ENCODE assay signal across 12 cellular contexts in the genomic region with DNA sequence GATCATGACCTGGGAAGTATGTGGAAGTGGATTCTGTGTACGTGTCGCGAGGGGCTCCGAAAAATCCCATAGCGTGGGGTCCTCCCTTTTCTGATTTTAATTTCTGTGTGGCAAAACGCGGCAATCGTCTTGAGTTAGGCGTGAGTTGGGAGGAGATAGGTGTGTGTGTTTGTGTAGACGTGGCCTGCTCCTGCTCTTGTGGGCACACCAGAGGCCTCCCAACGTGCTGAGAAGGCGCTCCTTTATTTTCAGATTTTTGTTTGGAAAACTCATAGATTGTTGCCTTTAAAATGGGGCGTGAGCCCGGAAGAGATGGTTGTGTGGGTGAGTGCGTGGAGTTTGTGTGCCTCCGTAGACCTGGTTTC. TPM values are rescaled to one million over a fixed set of nuclear protein-coding genes. Genes with fewer than 3 reads are reported as not detected.
A peak's percentile ranks its signal among the peaks of the same experiment; 100 is the strongest.
DNase-seq lines count a peak whose midpoint lies in the region; ATAC-seq and TF ChIP-seq lines count a peak whose summit lies in the region.
"Had no signal": no experiment of that assay in that cellular context is flagged by ENCODE, and none has a peak within 500 bp of the region (broad histone marks: within the 10 kb centered on the region; RNA-seq: fewer than 3 reads in every experiment).

No MANE protein-coding gene starts in this region.

- H4K12ac ChIP-seq in trophoblast cell (ENCODE audit: low read depth, low read length): peak overlapping the region; percentile 5

- peak overlapping the region; percentile 42 for H3K23ac ChIP-seq in trophoblast cell (ENCODE audit: low read length)

- H3K4me1 ChIP-seq in iPS-18a (ENCODE audit: control insufficient read depth, low read depth, low read length) (peaks cover 37% of the 10 kb centered on the region), trophoblast cell (ENCODE audit: control insufficient read depth in 1 of 2, insufficient read depth in 2 of 2, low read length in 2 of 2) (peaks cover 12 to 13% of the 10 kb centered on the region in 2 experiments)

- no peaks in the 10 kb centered on the region for H3K9me3 ChIP-seq in iPS-18a (ENCODE audit: control insufficient read depth, low read depth, low read length)
- no peaks in the 10 kb centered on the region for H3K9me3 ChIP-seq in trophoblast cell (ENCODE audit: insufficient read depth, low read depth, low read length)
- H3K9me3 ChIP-seq: tibial nerve had no signal

- no CpG with 5 or more reads among the region's 16 CpGs for WGBS in trophoblast cell (ENCODE audit: extremely low coverage, insufficient coverage, insufficient read length)

- peak overlapping the region; percentile 97 for H3K14ac ChIP-seq in trophoblast cell (ENCODE audit: low read length)

- ATAC-seq in WTC11 (no peak), HG03457 (IDR thresholded peaks at IDR 0.05; ENCODE audit: unreplicated experiment) (no peak)

- peak overlapping the region; percentile 54 for H2BK120ac ChIP-seq in trophoblast cell (ENCODE audit: insufficient read depth, low read length, poor library complexity)

- H3K27ac ChIP-seq in iPS-18a (ENCODE audit: low read length) (peak overlapping the region; percentile 12), trophoblast cell (ENCODE audit: low read depth, low read length) (peak overlapping the region; percentile 91), RWPE1 (no peak overlapping the region)
- H3K27ac ChIP-seq: 22Rv1, tibial nerve had no signal

- peak overlapping the region; percentile 43 for H2AK5ac ChIP-seq in trophoblast cell (ENCODE audit: low read length)

- TF ChIP-seq CTCF in WTC11 (IDR thresholded peaks at IDR 0.05) (no peak), RWPE1 (conservative IDR thresholded peaks at IDR 0.05; ENCODE audit: low read depth) (no peak)

- no peaks in the 10 kb centered on the region for H3K36me3 Mint-ChIP-seq in T-helper 1 cell treated with Interleukin-12 subunit alpha and Interleukin-12 subunit beta and Interleukin-4 antibody, amounts not matched to agents 30 μg/mL and 1 μg/mL, for 36 hours (ENCODE audit: low read depth)
- H3K36me3 Mint-ChIP-seq in WTC11: peaks cover 55% of the 10 kb centered on the region

- H3K79me2 ChIP-seq in trophoblast cell (ENCODE audit: control insufficient read depth, insufficient read depth, low read length, poor library complexity): peaks cover 58% of the 10 kb centered on the region

- peak overlapping the region; percentile 95 for H3K9ac ChIP-seq in iPS-18a (ENCODE audit: low read length)
- peak overlapping the region; percentile 81 for H3K9ac ChIP-seq in trophoblast cell (ENCODE audit: low read length)

- H2BK5ac ChIP-seq in trophoblast cell (ENCODE audit: low read depth, low read length, poor library complexity): peak overlapping the region; percentile 100

- H3K18ac ChIP-seq in trophoblast cell (ENCODE audit: low read length): peak overlapping the region; percentile 96

- H4K8ac ChIP-seq in trophoblast cell (ENCODE audit: low read depth, low read length): peak overlapping the region; percentile 13

- DNase-seq in T-helper 1 cell: no peak
- no peak for DNase-seq in WTC11 (ENCODE audit: low spot score)
- DNase-seq in trophoblast cell: peak in 1 of 2 donors; percentile 22
- DNase-seq in RWPE1 (ENCODE audit: low spot score): no peak
- DNase-seq in HT-29 (ENCODE audit: low spot score): no peak
- DNase-seq: DMS79 had no signal

- peak overlapping the region; percentile 98 for H4K91ac ChIP-seq in trophoblast cell (ENCODE audit: low read depth, low read length)

- no peaks in the 10 kb centered on the region for H3K9me3 Mint-ChIP-seq in T-helper 1 cell treated with Interleukin-12 subunit alpha and Interleukin-12 subunit beta and Interleukin-4 antibody, amounts not matched to agents 30 μg/mL and 1 μg/mL, for 36 hours
- no peaks in the 10 kb centered on the region for H3K9me3 Mint-ChIP-seq in WTC11

- H3K27ac Mint-ChIP-seq in T-helper 1 cell treated with Interleukin-12 subunit alpha and Interleukin-12 subunit beta and Interleukin-4 antibody, amounts not matched to agents 30 μg/mL and 1 μg/mL, for 36 hours: peak overlapping the region; percentile 45
- peak overlapping the region; percentile 96 for H3K27ac Mint-ChIP-seq in WTC11

- H3K4me3 ChIP-seq in iPS-18a (ENCODE audit: low read length) (peak overlapping the region; percentile 98), trophoblast cell (ENCODE audit: low read depth, low read length) (peak overlapping the region; percentile 88)

- peaks cover 8% of the 10 kb centered on the region for H3K4me1 Mint-ChIP-seq in T-helper 1 cell treated with Interleukin-12 subunit alpha and Interleukin-12 subunit beta and Interleukin-4 antibody, amounts not matched to agents 30 μg/mL and 1 μg/mL, for 36 hours (ENCODE audit: low read depth)
- peaks cover 46% of the 10 kb centered on the region for H3K4me1 Mint-ChIP-seq in WTC11

- H3K4me3 Mint-ChIP-seq in T-helper 1 cell treated with Interleukin-12 subunit alpha and Interleukin-12 subunit beta and Interleukin-4 antibody, amounts not matched to agents 30 μg/mL and 1 μg/mL, for 36 hours: peak overlapping the region; percentile 46
- H3K4me3 Mint-ChIP-seq in WTC11: peak overlapping the region; percentile 100

- peak overlapping the region; percentile 99 for H3K4ac ChIP-seq in trophoblast cell (ENCODE audit: low read depth, low read length)

- peaks cover 80% of the 10 kb centered on the region for H3K27me3 Mint-ChIP-seq in T-helper 1 cell treated with Interleukin-12 subunit alpha and Interleukin-12 subunit beta and Interleukin-4 antibody, amounts not matched to agents 30 μg/mL and 1 μg/mL, for 36 hours (ENCODE audit: low read depth)
- H3K27me3 Mint-ChIP-seq in WTC11 (ENCODE audit: low read depth): peaks cover 7% of the 10 kb centered on the region; the same call in 1 of the 2 replicates

- H3K4me2 ChIP-seq in trophoblast cell (ENCODE audit: low read length): peak overlapping the region; percentile 85

- peaks cover 48% of the 10 kb centered on the region for H3K79me1 ChIP-seq in trophoblast cell (ENCODE audit: low read length)

- CTCF ChIA-PET in WTC11 (lab: Charles Lee) (no interaction called here), RWPE1 (lab: Yijun Ruan, JAX) (no interaction called here)

- H3K27me3 ChIP-seq in iPS-18a (ENCODE audit: control insufficient read depth, insufficient read depth, low read length) (no peaks in the 10 kb centered on the region), trophoblast cell (ENCODE audit: insufficient read depth, low read length) (no peaks in the 10 kb centered on the region)

- peaks cover 41% of the 10 kb centered on the region for H3K36me3 ChIP-seq in iPS-18a (ENCODE audit: control insufficient read depth, low read depth, low read length)
- peaks cover 4 to 17% of the 10 kb centered on the region in 2 experiments for H3K36me3 ChIP-seq in trophoblast cell (ENCODE audit: control insufficient read depth in 1 of 2, insufficient read depth in 2 of 2, low read length in 2 of 2)
- H3K36me3 ChIP-seq: tibial nerve had no signal

- H2BK12ac ChIP-seq in trophoblast cell (ENCODE audit: low read length): peak overlapping the region; percentile 63

- H2AFZ ChIP-seq in trophoblast cell (ENCODE audit: insufficient read depth, low read length, poor library complexity): peak overlapping the region; percentile 75

- POLR2A ChIA-PET in WTC11 (lab: Charles Lee): no interaction called here
- POLR2A ChIA-PET in RWPE1 (lab: Yijun Ruan, JAX; ENCODE audit: low non-redundant PET): no interaction called here

TF ChIP-seq in WTC11, 78 proteins besides CTCF, POLR2A, EP300 and RAD21:
- TF ChIP-seq, protein P1, sequence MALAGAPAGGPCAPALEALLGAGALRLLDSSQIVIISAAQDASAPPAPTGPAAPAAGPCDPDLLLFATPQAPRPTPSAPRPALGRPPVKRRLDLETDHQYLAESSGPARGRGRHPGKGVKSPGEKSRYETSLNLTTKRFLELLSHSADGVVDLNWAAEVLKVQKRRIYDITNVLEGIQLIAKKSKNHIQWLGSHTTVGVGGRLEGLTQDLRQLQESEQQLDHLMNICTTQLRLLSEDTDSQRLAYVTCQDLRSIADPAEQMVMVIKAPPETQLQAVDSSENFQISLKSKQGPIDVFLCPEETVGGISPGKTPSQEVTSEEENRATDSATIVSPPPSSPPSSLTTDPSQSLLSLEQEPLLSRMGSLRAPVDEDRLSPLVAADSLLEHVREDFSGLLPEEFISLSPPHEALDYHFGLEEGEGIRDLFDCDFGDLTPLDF (CRISPR knock-in tag; IDR thresholded peaks at IDR 0.05): no peak

RNA-seq across cellular contexts. Expression of a gene that starts 1.3 kb away (rescaled TPM):
- total RNA-seq in WTC11 (2021): 237 to 274 TPM (median 238 TPM) in 3 replicates
- 22.6 and 23.2 TPM in 2 replicates for polyA plus RNA-seq in trophoblast cell (2013)
- not detected in 2 replicates for total RNA-seq in HT-29 (2014; rRNA removed; shearing (Covaris generic))
- total RNA-seq: endothelial cell of umbilical vein had no signal
- polyA plus RNA-seq: endothelial cell of umbilical vein had no signal

Comparison
In these comparisons a context has a peak if more than half of its experiments do, and no peak if none do; other contexts are left out.
1. RNA of a gene that starts 1.3 kb away (total RNA-seq): 237 to 274 TPM in WTC11; not detected in HT-29; every median in the first group is over 100 times any median in the second.